In genomic region chr12:104250366-104251125, GRCh38 we compare ENCODE assay signal across 21 cellular contexts. TPM values are rescaled to one million over a fixed set of nuclear protein-coding genes. Genes with fewer than 3 reads are reported as not detected.
DNase-seq lines count a peak whose midpoint lies in the region; ATAC-seq, FAIRE-seq and TF ChIP-seq lines count a peak whose summit lies in the region.
"Had no signal": no experiment of that assay in that cellular context is flagged by ENCODE, and none has a peak within 500 bp of the region (broad histone marks: within the 10 kb centered on the region; RNA-seq: fewer than 3 reads in every experiment).

No MANE protein-coding gene starts in this region.

- H3K27ac Mint-ChIP-seq in activated CD4-positive, alpha-beta memory T cell treated with anti-CD3 and anti-CD28 coated beads for 36 hours, result no peak overlapping the region
- H3K27ac Mint-ChIP-seq: B cell, CD14-positive monocyte, HFFc6 had no signal

- no peak overlapping the region for H2AFZ ChIP-seq in PC-9

- H3K36me3 ChIP-seq in PC-9 (ENCODE audit: low read depth), result no peaks in the 10 kb centered on the region
- H3K36me3 ChIP-seq: Peyer's patch had no signal

- TF ChIP-seq CTCF in D721Med (IDR thresholded peaks at IDR 0.05; ENCODE audit: insufficient read depth, missing control alignments) (no peak), PC-9 (conservative IDR thresholded peaks at IDR 0.05) (no peak), lower leg skin (IDR thresholded peaks at IDR 0.05) (no peak)

- H3K9me3 Mint-ChIP-seq in activated CD4-positive, alpha-beta memory T cell treated with anti-CD3 and anti-CD28 coated beads for 36 hours, result no peaks in the 10 kb centered on the region
- H3K9me3 Mint-ChIP-seq: HFFc6 had no signal

- H3K4me2 ChIP-seq in PC-9, result no peak overlapping the region

- H3F3A ChIP-seq in PC-9 (ENCODE audit: insufficient read depth, low read depth), result peaks cover 9% of the 10 kb centered on the region; the same call in 1 of the 2 replicates

- no peaks in the 10 kb centered on the region for H4K20me1 ChIP-seq in PC-9 (ENCODE audit: insufficient read depth)

- H3K27ac ChIP-seq in PC-9, result 0 out of 2 replicates have a peak overlapping the region, but pooled peaks have one; percentile 16
- H3K27ac ChIP-seq: 22Rv1, Peyer's patch had no signal

- H3K9me3 ChIP-seq in PC-9 (ENCODE audit: insufficient read depth, low read depth), result no peaks in the 10 kb centered on the region
- H3K9me3 ChIP-seq: Peyer's patch had no signal

- H3K36me3 Mint-ChIP-seq in activated CD4-positive, alpha-beta memory T cell treated with anti-CD3 and anti-CD28 coated beads for 36 hours, result no peaks in the 10 kb centered on the region
- H3K36me3 Mint-ChIP-seq: CD14-positive monocyte had no signal

- no peaks in the 10 kb centered on the region for H3K79me2 ChIP-seq in PC-9 (ENCODE audit: low read depth)

- no peaks in the 10 kb centered on the region for H3K9me2 ChIP-seq in PC-9 (ENCODE audit: insufficient read depth)

- peaks cover 8% of the 10 kb centered on the region for H3K4me1 ChIP-seq in PC-9 (replicated peaks; ENCODE audit: insufficient read depth)
- H3K4me1 ChIP-seq: Peyer's patch had no signal

- FAIRE-seq in D721Med (lab: Jason Lieb, UNC), result peak; percentile 11
- FAIRE-seq: GM12891 had no signal

- WGBS in lower leg skin, 2 donors, result 67% methylated on average over 2 of the region's 2 CpGs

- H3K4me3 ChIP-seq in PC-9 (no peak overlapping the region), lower leg skin (ENCODE audit: low read depth, poor library complexity, severe bottlenecking) (no peak overlapping the region)
- H3K4me3 ChIP-seq: Peyer's patch had no signal

- DNase-seq in DMS 273 (lab: John Stamatoyannopoulos, UW; ENCODE audit: unreplicated experiment), result peak; percentile 7
- DNase-seq in DMS 273 treated with DMSO at 0.1 percent for 48 hours (lab: John Stamatoyannopoulos, UW), result no peak
- DNase-seq in D721Med (ENCODE audit: insufficient read length, low spot score), result no peak
- no peak for DNase-seq in PC-9
- peak; percentile 14 for DNase-seq in hepatic stellate cell (ENCODE audit: low spot score)
- DNase-seq in activated CD4-positive, alpha-beta memory T cell treated with anti-CD3 and anti-CD28 coated beads for 36 hours, result no peak
- DNase-seq in lower leg skin (ENCODE audit: low spot score in 2 of 2), result no peak
- DNase-seq: DMS79 treated with DMSO at 0.1 percent for 48 hours; HFFc6; KBM-7; NCI-H1092; NCI-H1436; NCI-H187 treated with DMSO at 0.1 percent for 48 hours; NCI-H2107; NK-92 treated with Interleukin-12 subunit alpha and Interleukin-12 subunit beta, amount 100 ng/mL, for 24 hours; Peyer's patch had no signal

- no peaks in the 10 kb centered on the region for H3K4me1 Mint-ChIP-seq in activated CD4-positive, alpha-beta memory T cell treated with anti-CD3 and anti-CD28 coated beads for 36 hours (ENCODE audit: low read depth)

- CTCF ChIA-PET in PC-9 (lab: Charles Lee), result no interaction called here
- CTCF ChIA-PET in activated CD4-positive, alpha-beta memory T cell treated with anti-CD3 and anti-CD28 coated beads for 36 hours (lab: Charles Lee), result interaction anchor here (1.4 kb wide), 1 partner anchor 37 kb away, joined by 4 read pairs; no protein-coding TSS in a partner anchor

- no peaks in the 10 kb centered on the region for H3K27me3 ChIP-seq in PC-9 (ENCODE audit: insufficient read depth, low read depth)
- H3K27me3 ChIP-seq: Peyer's patch had no signal

- no TSS peak for BruUV-seq in PC-9 (replicated peaks; lab: Mats Ljungman, UMichigan)

- no peak overlapping the region for H3K4me3 Mint-ChIP-seq in activated CD4-positive, alpha-beta memory T cell treated with anti-CD3 and anti-CD28 coated beads for 36 hours
- H3K4me3 Mint-ChIP-seq: B cell, CD14-positive monocyte, HFFc6 had no signal

- no peaks in the 10 kb centered on the region for H3K27me3 Mint-ChIP-seq in activated CD4-positive, alpha-beta memory T cell treated with anti-CD3 and anti-CD28 coated beads for 36 hours
- H3K27me3 Mint-ChIP-seq: B cell had no signal

- intact Hi-C loops in PC-9 (cut with micrococcal nuclease; ENCODE audit: unreplicated experiment) (no loop called here), lower leg skin (cut with DNase I; ENCODE audit: low total_unique reads) (no loop called here)
- intact Hi-C loops in activated CD4-positive, alpha-beta memory T cell treated with anti-CD3 and anti-CD28 coated beads for 36 hours (cut with micrococcal nuclease), result no loop called here

- POLR2A ChIA-PET in PC-9 (lab: Charles Lee; ENCODE audit: unreplicated experiment), result no interaction called here
- POLR2A ChIA-PET in activated CD4-positive, alpha-beta memory T cell treated with anti-CD3 and anti-CD28 coated beads for 36 hours (lab: Charles Lee), result interaction anchor here (0.9 kb wide), 1 partner anchor 38 kb away, joined by 4 read pairs; no protein-coding TSS in a partner anchor

- TF ChIP-seq POLR2A in lower leg skin (IDR thresholded peaks at IDR 0.05), result no peak

- no peak for ATAC-seq in HG03457 (IDR thresholded peaks at IDR 0.05; ENCODE audit: unreplicated experiment)

RNA-seq across cellular contexts. Expression of gene TXNRD1, which starts 35.0 kb away (rescaled TPM):
- total RNA-seq in PC-9 (2021), result 1,205 and 1,250 TPM in 2 replicates
- total RNA-seq in activated CD4-positive, alpha-beta memory T cell treated with anti-CD3 and anti-CD28 coated beads for 36 hours, result 10 to 100 TPM; 82.7 to 82.8 TPM
- total RNA-seq in lower leg skin, result 10 to 100 TPM; 23.4 to 43.2 (median 35.6) TPM

RNA-seq across cellular contexts. Expression of gene EID3, which starts 53.0 kb away (rescaled TPM):
- total RNA-seq in PC-9 (2021), result 42.4 and 47.4 TPM in 2 replicates
- total RNA-seq in activated CD4-positive, alpha-beta memory T cell treated with anti-CD3 and anti-CD28 coated beads for 36 hours, result 1 to 10 TPM; 4.7 TPM
- 1 to 10 TPM; 1.1 to 3.6 (median 3.1) TPM for total RNA-seq in lower leg skin

Comparison
In these comparisons a context has a peak if more than half of its experiments do, and no peak if none do; other contexts are left out.
1. DNase-seq: peak in DMS 273 (single experiment) and hepatic stellate cell (single experiment); none in DMS 273 treated with DMSO at 0.1 percent for 48 hours (single experiment), D721Med (single experiment), PC-9 (0 of 2), activated CD4-positive, alpha-beta memory T cell treated with anti-CD3 and anti-CD28 coated beads for 36 hours (single experiment) and lower leg skin (0 of 2).
2. RNA of gene TXNRD1, which starts 35.0 kb away (total RNA-seq): 1,205 to 1,250 TPM in PC-9; 82.7 to 82.8 TPM in activated CD4-positive, alpha-beta memory T cell treated with anti-CD3 and anti-CD28 coated beads for 36 hours and 23.4 to 43.2 TPM in lower leg skin; every median in the first group is over 10 times any median in the second.